Comparison of ENCODE assay signal across 17 cellular contexts in genomic region chr6:55919909-55920308, GRCh38. TPM values are rescaled to one million over a fixed set of nuclear protein-coding genes. Genes with fewer than 3 reads are reported as not detected.
DNase-seq lines count a peak whose midpoint lies in the region; ATAC-seq, FAIRE-seq and TF ChIP-seq lines count a peak whose summit lies in the region.
"Had no signal": no experiment of that assay in that cellular context is flagged by ENCODE, and none has a peak within 500 bp of the region (broad histone marks: within the 10 kb centered on the region; RNA-seq: fewer than 3 reads in every experiment).

No MANE protein-coding gene starts in this region.

- no peaks in the 10 kb centered on the region for H3K9me3 ChIP-seq in HepG2 (ENCODE audit: low read length)
- H3K9me3 ChIP-seq in right lobe of liver, result peaks cover 0 to 5% (median 0%) of the 10 kb centered on the region in 4 donors
- H3K9me3 ChIP-seq in trophoblast cell (ENCODE audit: insufficient read depth, low read depth, low read length), result no peaks in the 10 kb centered on the region
- H3K9me3 ChIP-seq: Caco-2 had no signal

- no peak overlapping the region for H2BK12ac ChIP-seq in trophoblast cell (ENCODE audit: low read length)

- H3K79me1 ChIP-seq in trophoblast cell (ENCODE audit: low read length), result no peaks in the 10 kb centered on the region

- H3K36me3 ChIP-seq in HepG2 (replicated peaks in 1 of 2; ENCODE audit: control insufficient read depth in 1 of 2, insufficient read depth in 2 of 2, low read length in 2 of 2) (no peaks in the 10 kb centered on the region), right lobe of liver (no peaks in the 10 kb centered on the region), trophoblast cell (ENCODE audit: control insufficient read depth in 1 of 2, insufficient read depth in 2 of 2, low read length in 2 of 2) (no peaks in the 10 kb centered on the region)

- no peaks in the 10 kb centered on the region for H4K20me1 ChIP-seq in HepG2 (ENCODE audit: insufficient read depth, low read length)

- DNase-seq in HepG2 (ENCODE audit: low spot score), result no peak
- DNase-seq in right lobe of liver, result no peak
- peak; percentile 43 for DNase-seq in epithelial cell of esophagus (ENCODE audit: low read depth)
- DNase-seq in trophoblast cell, result peak; percentile 61 to 75
- DNase-seq in NCI-H226, result no peak
- no peak for DNase-seq in UCSD-AML1 (lab: John Stamatoyannopoulos, UW; ENCODE audit: unreplicated experiment)
- DNase-seq: Caco-2; CD8-positive, alpha-beta memory T cell; DND-41; GDM1; GM23248; H9 had no signal

- TF ChIP-seq POLR2A in HepG2 (IDR thresholded peaks at IDR 0.05; ENCODE audit: insufficient read depth in 1 of 2, low read depth in 2 of 2, low read length in 2 of 2) (no peak), right lobe of liver (IDR thresholded peaks at IDR 0.05) (no peak)

- TF ChIP-seq CTCF in HepG2 (CRISPR knock-in tag; IDR thresholded peaks at IDR 0.05), result no peak
- TF ChIP-seq CTCF in right lobe of liver (IDR thresholded peaks at IDR 0.05), result no peak
- TF ChIP-seq CTCF in epithelial cell of esophagus (IDR thresholded peaks at IDR 0.05; ENCODE audit: insufficient read depth, low read depth, low read length, missing control alignments), result no peak

- H3K79me2 ChIP-seq in HepG2 (ENCODE audit: insufficient read depth, low read length) (no peaks in the 10 kb centered on the region), trophoblast cell (ENCODE audit: control insufficient read depth, insufficient read depth, low read length, poor library complexity) (no peaks in the 10 kb centered on the region)

- no peak overlapping the region for H3K4me3 ChIP-seq in HepG2 (replicated peaks in 1 of 3; ENCODE audit: insufficient read depth in 1 of 3, low read depth in 2 of 3, low read length in 3 of 3)
- H3K4me3 ChIP-seq in right lobe of liver, result no peak overlapping the region
- no peak overlapping the region for H3K4me3 ChIP-seq in epithelial cell of esophagus (ENCODE audit: low read length)
- H3K4me3 ChIP-seq in trophoblast cell (ENCODE audit: low read depth, low read length), result no peak overlapping the region
- H3K4me3 ChIP-seq: GM23248 had no signal

- no peak for TF ChIP-seq RAD21 in HepG2 (CRISPR knock-in tag; IDR thresholded peaks at IDR 0.05)

- H3K14ac ChIP-seq in trophoblast cell (ENCODE audit: low read length), result no peak overlapping the region

- FAIRE-seq in HepG2 (lab: Jason Lieb, UNC), result no peak

- H4K91ac ChIP-seq in trophoblast cell (ENCODE audit: low read depth, low read length), result no peak overlapping the region

- CTCF ChIA-PET in HepG2 (lab: Yijun Ruan, JAX; ENCODE audit: low intra/inter-chr PET ratio, low total read pairs), result no interaction called here

- no peak overlapping the region for H2AK5ac ChIP-seq in trophoblast cell (ENCODE audit: low read length)

- BruUV-seq in HepG2 (replicated peaks; lab: Mats Ljungman, UMichigan), result no TSS peak

- no peak overlapping the region for H3K18ac ChIP-seq in trophoblast cell (ENCODE audit: low read length)

- H2AFZ ChIP-seq in HepG2 (ENCODE audit: low read length) (no peak overlapping the region), trophoblast cell (ENCODE audit: insufficient read depth, low read length, poor library complexity) (no peak overlapping the region)
- H2AFZ ChIP-seq: GM23248 had no signal

- POLR2A ChIA-PET in HepG2 (lab: Yijun Ruan, JAX), result no interaction called here

- intact Hi-C loops in HepG2 (cut with micrococcal nuclease; ENCODE audit: unreplicated experiment) (no loop called here), right lobe of liver (cut with DNase I) (no loop called here)

- H3K4ac ChIP-seq in trophoblast cell (ENCODE audit: low read depth, low read length), result no peak overlapping the region

- no peak for TF ChIP-seq EP300 in HepG2 (IDR thresholded peaks at IDR 0.05; ENCODE audit: low read depth in 2 of 2, low read length in 2 of 2)
- TF ChIP-seq EP300 in HepG2 (CRISPR knock-in tag; IDR thresholded peaks at IDR 0.05; ENCODE audit: borderline replicate concordance), result no peak

- no peak overlapping the region for H3K23ac ChIP-seq in trophoblast cell (ENCODE audit: low read length)

- no peak overlapping the region for H2BK120ac ChIP-seq in trophoblast cell (ENCODE audit: insufficient read depth, low read length, poor library complexity)

- H3K27ac ChIP-seq in HepG2 (ENCODE audit: extremely low read length, insufficient read depth, low read length) (no peak overlapping the region), right lobe of liver (no peak overlapping the region), trophoblast cell (ENCODE audit: low read depth, low read length) (no peak overlapping the region)
- H3K27ac ChIP-seq: 22Rv1, GM23248, KMS-11 had no signal

- 6% methylated on average over 3 of the region's 3 CpGs for WGBS in HepG2 (ENCODE audit: low lambda C conversion rate)
- 81% methylated on average over 3 of the region's 3 CpGs for WGBS in right lobe of liver (ENCODE audit: insufficient coverage, low coverage, low lambda C conversion rate, missing lambda C conversion rate)
- WGBS in trophoblast cell (ENCODE audit: extremely low coverage, insufficient coverage, insufficient read length), result no CpG with 5 or more reads among the region's 3 CpGs

- in situ Hi-C loops in HepG2 (cut with HindIII; ENCODE audit: extremely low pct_ligation_motif_present, low pct_unique_long_range_greater_than_20kb), result no loop called here

- H3K4me1 ChIP-seq in HepG2 (ENCODE audit: insufficient read depth, low read length), result no peaks in the 10 kb centered on the region
- no peaks in the 10 kb centered on the region for H3K4me1 ChIP-seq in right lobe of liver
- H3K4me1 ChIP-seq in trophoblast cell (ENCODE audit: control insufficient read depth in 1 of 2, insufficient read depth in 2 of 2, low read length in 2 of 2), result no peaks in the 10 kb centered on the region
- H3K4me1 ChIP-seq: Caco-2 had no signal

- H3K4me2 ChIP-seq in HepG2 (ENCODE audit: low read depth, low read length), result no peak overlapping the region
- no peak overlapping the region for H3K4me2 ChIP-seq in trophoblast cell (ENCODE audit: low read length)
- H3K4me2 ChIP-seq: KMS-11 had no signal

- no peak overlapping the region for H2BK5ac ChIP-seq in trophoblast cell (ENCODE audit: low read depth, low read length, poor library complexity)

- no peak overlapping the region for H4K8ac ChIP-seq in trophoblast cell (ENCODE audit: low read depth, low read length)

- H3K27me3 ChIP-seq in HepG2 (ENCODE audit: control insufficient read depth in 1 of 2, insufficient read depth in 2 of 2, low read length in 2 of 2), result no peaks in the 10 kb centered on the region
- H3K27me3 ChIP-seq in right lobe of liver, result no peaks in the 10 kb centered on the region
- no peaks in the 10 kb centered on the region for H3K27me3 ChIP-seq in trophoblast cell (ENCODE audit: insufficient read depth, low read length)

- no peak overlapping the region for H4K12ac ChIP-seq in trophoblast cell (ENCODE audit: low read depth, low read length)

- ATAC-seq in HepG2 (peak; percentile 41; the same call in 1 of the 3 replicates), right lobe of liver (no peak), HG03175 (IDR thresholded peaks at IDR 0.05; ENCODE audit: unreplicated experiment) (no peak)

- H3K9ac ChIP-seq in HepG2 (ENCODE audit: insufficient read depth, low read depth, low read length), result no peak overlapping the region
- no peak overlapping the region for H3K9ac ChIP-seq in trophoblast cell (ENCODE audit: low read length)
- H3K9ac ChIP-seq: GM23248, KMS-11 had no signal

TF ChIP-seq in HepG2, 621 proteins besides CTCF, POLR2A, EP300 and RAD21 (continues in another document):
- no peak for TF ChIP-seq NFKBIZ (CRISPR knock-in tag; IDR thresholded peaks at IDR 0.05)

RNA-seq across cellular contexts. Expression of gene BMP5, which starts 44.5 kb away (rescaled TPM):
- total RNA-seq in HepG2 (2016; rRNA removed; fragmentation: Illumina TruSeq; extraction: Trizol), result not detected in 2 replicates
- not detected in 2 replicates for total RNA-seq in HepG2 (2016; cell fraction: cytosol; rRNA removed; fragmentation: Illumina TruSeq; extraction: Trizol; ENCODE audit: low read depth)
- not detected in 2 replicates for total RNA-seq in HepG2 (2016; cell fraction: insoluble cytoplasmic fraction; rRNA removed; fragmentation: Illumina TruSeq; extraction: Trizol)
- total RNA-seq in HepG2 (2016; cell fraction: membrane; rRNA removed; fragmentation: Illumina TruSeq; extraction: Trizol), result not detected in 2 replicates
- total RNA-seq in HepG2 (2016; cell fraction: nucleus; rRNA removed; fragmentation: Illumina TruSeq; extraction: Trizol), result not detected in 2 replicates
- not detected in 2 replicates for polyA plus RNA-seq in HepG2 (2011; rRNA removed)
- not detected in 2 replicates for polyA plus RNA-seq in HepG2 (2011; cell fraction: cytosol; rRNA removed)
- polyA plus RNA-seq in HepG2 (2011; cell fraction: nucleus; rRNA removed), result not detected in 2 replicates
- not detected in 2 replicates for polyA plus RNA-seq in HepG2 (2012)
- polyA plus RNA-seq in HepG2 (2016; cell fraction: cytosol; fragmentation: Illumina TruSeq; extraction: Trizol; ENCODE audit: low read depth), result not detected in 2 replicates
- not detected in 2 replicates for polyA plus RNA-seq in HepG2 (2016; cell fraction: insoluble cytoplasmic fraction; fragmentation: Illumina TruSeq; extraction: Trizol; ENCODE audit: low read depth)
- polyA plus RNA-seq in HepG2 (2016; cell fraction: membrane; fragmentation: Illumina TruSeq; extraction: Trizol; ENCODE audit: low read depth), result not detected in 2 replicates
- polyA plus RNA-seq in HepG2 (2016; cell fraction: nucleus; fragmentation: Illumina TruSeq; extraction: Trizol; ENCODE audit: insufficient read depth, low read depth), result not detected in 2 replicates
- 21.4 TPM in 1 of 2 replicates, not detected in the other for polyA minus RNA-seq in HepG2 (2011; rRNA and poly(A)+ RNA removed; ENCODE audit: low replicate concordance)
- polyA minus RNA-seq in HepG2 (2011; cell fraction: cytosol; rRNA and poly(A)+ RNA removed), result 0.10 and 0.18 TPM in 2 replicates
- polyA minus RNA-seq in HepG2 (2011; cell fraction: nucleus; rRNA and poly(A)+ RNA removed), result 0.39 TPM in 1 of 2 replicates, not detected in the other
- total RNA-seq in right lobe of liver, result under 1 TPM; 0.18 to 0.95 (median 0.49) TPM
- 0.16 and 0.18 TPM in 2 replicates for polyA plus RNA-seq in trophoblast cell (2013)
- total RNA-seq: CD8-positive, alpha-beta memory T cell; GM23248; H9 had no signal
- polyA plus RNA-seq: BJ; CD14-positive monocyte; CD8-positive, alpha-beta memory T cell; GM23248 had no signal

Comparison
In these comparisons a context has a peak if more than half of its experiments do, and no peak if none do; other contexts are left out.
1. DNase-seq: peak in epithelial cell of esophagus (single experiment) and trophoblast cell (2 of 2); none in HepG2 (single experiment), right lobe of liver (0 of 3), NCI-H226 (single experiment) and UCSD-AML1 (single experiment).